In the genomic region with DNA sequence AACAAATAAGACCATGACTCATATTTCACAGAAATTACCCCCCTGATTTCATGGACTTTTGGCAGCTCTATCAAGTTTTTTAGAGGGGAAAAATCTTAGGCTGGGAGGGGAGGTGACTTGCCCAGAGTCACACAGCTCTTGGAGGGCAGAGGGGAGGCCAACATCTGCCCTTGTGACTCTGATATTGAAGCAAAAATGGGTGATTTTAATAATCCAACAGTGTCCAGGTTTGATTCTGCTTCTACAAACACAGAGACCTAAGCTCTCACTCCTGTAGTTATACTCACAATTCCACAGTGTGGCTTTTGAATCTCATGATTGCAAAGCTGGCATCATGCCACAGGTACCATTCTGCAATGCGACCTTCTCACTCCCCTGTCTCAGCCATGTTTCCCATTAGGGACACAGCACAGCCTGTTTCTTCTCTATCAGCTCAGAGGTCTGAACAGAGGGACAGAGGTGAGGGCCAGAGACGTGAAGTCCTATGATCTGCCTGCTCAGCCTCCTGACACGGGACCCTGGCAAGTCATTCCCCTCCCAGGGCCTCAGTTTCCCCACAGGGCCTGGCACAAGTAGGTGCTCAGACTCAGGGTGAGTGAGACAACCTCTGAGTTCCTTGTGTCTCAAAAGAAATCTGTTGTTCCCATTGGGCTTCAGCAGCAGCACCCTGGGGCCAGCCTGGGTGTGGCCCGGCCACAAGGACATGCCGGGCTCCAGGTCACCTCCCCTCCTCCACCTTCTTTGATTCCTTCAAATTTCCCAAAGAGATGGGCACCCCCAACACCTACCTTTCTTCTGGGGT, we compare ENCODE assay signal across 9 cellular contexts. TPM values are rescaled to one million over a fixed set of nuclear protein-coding genes. Genes with fewer than 3 reads are reported as not detected.
DNase-seq lines count a peak whose midpoint lies in the region; ATAC-seq, FAIRE-seq and TF ChIP-seq lines count a peak whose summit lies in the region.
"Had no signal": no experiment of that assay in that cellular context is flagged by ENCODE, and none has a peak within 500 bp of the region (broad histone marks: within the 10 kb centered on the region; RNA-seq: fewer than 3 reads in every experiment).

No MANE protein-coding gene starts in this region.

- no peak overlapping the region for H3K23ac ChIP-seq in H1 (ENCODE audit: insufficient read length)

- H3K79me2 ChIP-seq in PC-9 (ENCODE audit: low read depth) (peaks cover 24% of the 10 kb centered on the region), H1 (ENCODE audit: control insufficient read depth in 1 of 2, insufficient read depth in 2 of 2, low read length in 2 of 2) (peaks cover 0 to 5% of the 10 kb centered on the region in 2 experiments; a peak in 1 of 4 replicates)

- H3K9ac ChIP-seq in H1 (replicated peaks in 1 of 4; ENCODE audit: extremely low read depth in 1 of 4, low read depth in 3 of 4, low read length in 3 of 4) = no peak overlapping the region; a peak in 2 of 7 replicates

- no peak overlapping the region for H4K5ac ChIP-seq in H1 (ENCODE audit: insufficient read length, low read depth, low read length)

- peaks cover 45% of the 10 kb centered on the region for H3K4me1 Mint-ChIP-seq in T-helper 2 cell treated with Interferon-gamma antibody and Interleukin-4, amounts not matched to agents 5 μg/mL and 100 μg/mL, for 36 hours (ENCODE audit: low read depth)
- peaks cover 39 to 64% (median 51%) of the 10 kb centered on the region in 3 donors for H3K4me1 Mint-ChIP-seq in naive B cell

- no peaks in the 10 kb centered on the region for H4K20me1 ChIP-seq in PC-9 (ENCODE audit: insufficient read depth)
- no peaks in the 10 kb centered on the region for H4K20me1 ChIP-seq in H1 (replicated peaks in 1 of 2; ENCODE audit: control insufficient read depth in 1 of 2, insufficient read depth in 2 of 2, low read length in 2 of 2)

- 0 out of 2 replicates have a peak overlapping the region, but pooled peaks have one; percentile 46 for H2BK15ac ChIP-seq in H1 (ENCODE audit: low read length)

- TF ChIP-seq POLR2A in H1 (IDR thresholded peaks at IDR 0.05; ENCODE audit: control extremely low read depth in 1 of 2, low read depth in 2 of 2, low read length in 2 of 2) = no peak

- H4K8ac ChIP-seq in H1 (ENCODE audit: extremely low read depth, insufficient read depth, low read length) = no peak overlapping the region

- peak overlapping the region; percentile 93 for H3K4me3 Mint-ChIP-seq in T-helper 2 cell treated with Interferon-gamma antibody and Interleukin-4, amounts not matched to agents 5 μg/mL and 100 μg/mL, for 36 hours
- H3K4me3 Mint-ChIP-seq in naive B cell = peak overlapping the region; percentile 91 to 99 (median 98)

- H3K27me3 Mint-ChIP-seq in T-helper 2 cell treated with Interferon-gamma antibody and Interleukin-4, amounts not matched to agents 5 μg/mL and 100 μg/mL, for 36 hours (ENCODE audit: low read depth) = peaks cover 2% of the 10 kb centered on the region
- no peaks in the 10 kb centered on the region for H3K27me3 Mint-ChIP-seq in naive B cell

- peaks cover 55% of the 10 kb centered on the region for H3K36me3 Mint-ChIP-seq in T-helper 2 cell treated with Interferon-gamma antibody and Interleukin-4, amounts not matched to agents 5 μg/mL and 100 μg/mL, for 36 hours (ENCODE audit: low read depth)
- peaks cover 7 to 22% of the 10 kb centered on the region in 2 donors for H3K36me3 Mint-ChIP-seq in naive B cell

- FAIRE-seq in H1 (lab: Jason Lieb, UNC) = no peak
- FAIRE-seq: colon had no signal

- peak overlapping the region; percentile 48 for H3K27ac ChIP-seq in PC-9
- peak overlapping the region; percentile 21; the same call in 1 of the 2 replicates for H3K27ac ChIP-seq in H1 (ENCODE audit: low read depth, low read length)

- H3K36me3 ChIP-seq in PC-9 (ENCODE audit: low read depth) (no peaks in the 10 kb centered on the region), H1 (ENCODE audit: control insufficient read depth in 2 of 4, insufficient read depth in 4 of 4, low read length in 3 of 4) (no peaks in the 10 kb centered on the region)

- TF ChIP-seq CTCF in PC-9 (conservative IDR thresholded peaks at IDR 0.05) (no peak), H1 (IDR thresholded peaks at IDR 0.05; ENCODE audit: control extremely low read depth in 1 of 3, insufficient read depth in 1 of 3, low read depth in 1 of 3, low read length in 3 of 3) (no peak)

- H3K9me3 Mint-ChIP-seq in T-helper 2 cell treated with Interferon-gamma antibody and Interleukin-4, amounts not matched to agents 5 μg/mL and 100 μg/mL, for 36 hours = peaks cover 19% of the 10 kb centered on the region
- H3K9me3 Mint-ChIP-seq in naive B cell = peaks cover 0 to 11% (median 4%) of the 10 kb centered on the region in 7 donors

- H2AK5ac ChIP-seq in H1 (ENCODE audit: low read depth, low read length) = peak overlapping the region; percentile 65; the same call in 1 of the 2 replicates

- H3K27ac Mint-ChIP-seq in T-helper 2 cell treated with Interferon-gamma antibody and Interleukin-4, amounts not matched to agents 5 μg/mL and 100 μg/mL, for 36 hours = peak overlapping the region; percentile 90
- H3K27ac Mint-ChIP-seq in naive B cell = peak overlapping the region; percentile 94 to 98 (median 96)

- H3K4me3 ChIP-seq in PC-9 (peak overlapping the region; percentile 70), H1 (ENCODE audit: extremely low read depth in 1 of 4, insufficient read depth in 2 of 4, low read depth in 3 of 4, low read length in 4 of 4) (peak overlapping the region in 3 of 4 experiments; percentile 35 to 67 (median 40); a peak in 5 of 8 replicates)

- no peak overlapping the region for H3K14ac ChIP-seq in H1 (ENCODE audit: insufficient read length)

- no peaks in the 10 kb centered on the region for H3K9me3 ChIP-seq in PC-9 (ENCODE audit: insufficient read depth, low read depth)
- H3K9me3 ChIP-seq in H1 (ENCODE audit: insufficient read depth in 2 of 2, low read depth in 1 of 2, low read length in 1 of 2) = no peaks in the 10 kb centered on the region

- peaks cover 3% of the 10 kb centered on the region for H3K23me2 ChIP-seq in H1 (ENCODE audit: low read depth, low read length)

- H2BK5ac ChIP-seq in H1 (ENCODE audit: low read depth, low read length) = peak overlapping the region; percentile 82; the same call in 1 of the 2 replicates

- BruUV-seq in PC-9 (replicated peaks; lab: Mats Ljungman, UMichigan) = no TSS peak

- no peak for DNase-seq in T-helper 2 cell treated with Interferon-gamma antibody and Interleukin-4, amounts not matched to agents 5 μg/mL and 100 μg/mL, for 36 hours (ENCODE audit: low spot score)
- DNase-seq in T-helper 2 cell (no peak), PC-9 (peak in 1 of 2 experiments; percentile 17), H1 (ENCODE audit: low read depth in 1 of 2, low spot score in 2 of 2) (no peak), naive B cell (no peak), NCI-H446 (lab: John Stamatoyannopoulos, UW) (no peak), MV-4-11 (lab: John Stamatoyannopoulos, UW) (no peak)

- WGBS in H1 (ENCODE audit: extremely low coverage in 1 of 2, insufficient coverage in 1 of 2, insufficient read length in 1 of 2, insufficient replicate concordance in 2 of 2, low coverage in 1 of 2, low lambda C conversion rate in 2 of 2, missing lambda C conversion rate in 1 of 2), 2 experiments = 77% methylated on average over 5 of the region's 5 CpGs; no CpG with 5 or more reads in 1 of the 2 experiments

- POLR2A ChIA-PET in PC-9 (lab: Charles Lee; ENCODE audit: unreplicated experiment) = interaction anchor here (0.5 to 0.6 kb wide), 3 partner anchors 87 to 253 kb away, joined by 3 to 6 read pairs (median 4); no protein-coding TSS in a partner anchor
- POLR2A ChIA-PET in H1 (lab: Charles Lee; ENCODE audit: partially characterized antibody) = interaction anchor here (0.6 to 1.9 kb wide), 8 partner anchors 11 to 243 kb away, joined by 3 to 8 read pairs (median 4); a partner anchor contains a TSS

- H2AFZ ChIP-seq in PC-9 (peak overlapping the region; percentile 76), H1 (ENCODE audit: low read length) (0 out of 2 replicates have a peak overlapping the region, but pooled peaks have one; percentile 75)

- H2BK12ac ChIP-seq in H1 (ENCODE audit: low read depth, low read length) = peak overlapping the region; percentile 43

- H3K4ac ChIP-seq in H1 (replicated peaks; ENCODE audit: insufficient read length, low read depth, low read length) = no peak overlapping the region

- no peak for TF ChIP-seq EP300 in H1 (IDR thresholded peaks at IDR 0.05; ENCODE audit: borderline replicate concordance in 1 of 2, low read depth in 2 of 2, low read length in 2 of 2)

- H3K4me1 ChIP-seq in PC-9 (replicated peaks; ENCODE audit: insufficient read depth) (peaks cover 21% of the 10 kb centered on the region), H1 (replicated peaks in 1 of 4; ENCODE audit: control insufficient read depth in 3 of 4, insufficient read depth in 4 of 4, low read length in 3 of 4) (peaks cover 0 to 14% (median 9%) of the 10 kb centered on the region in 4 experiments; a peak in 6 of 7 replicates)

- CTCF ChIA-PET in PC-9 (lab: Charles Lee) (interaction anchor here (0.7 to 1.0 kb wide), 3 partner anchors 10 to 39 kb away, joined by 3 to 4 read pairs (median 4); a partner anchor contains a TSS), H1 (lab: Charles Lee; ENCODE audit: partially characterized antibody) (interaction anchor here (0.7 to 5.0 kb wide), 31 partner anchors 10 to 248 kb away, joined by 3 to 30 read pairs (median 7); a partner anchor contains a TSS)

- no peaks in the 10 kb centered on the region for H3K9me2 ChIP-seq in PC-9 (ENCODE audit: insufficient read depth)

- ATAC-seq in naive B cell (ENCODE audit: low read depth in 2 of 2) (no peak), GM19467 (IDR thresholded peaks at IDR 0.05; ENCODE audit: unreplicated experiment) (no peak)

- no peak overlapping the region for H2BK20ac ChIP-seq in H1 (ENCODE audit: low read length)

- intact Hi-C loops in PC-9 (cut with micrococcal nuclease; ENCODE audit: unreplicated experiment) = loop anchor here (1.0 to 5.0 kb wide), 2 partner anchors 15 to 36 kb away; a partner anchor contains a TSS

- H3K18ac ChIP-seq in H1 (ENCODE audit: extremely low read depth, low read length) = peak overlapping the region; percentile 26

- H3K79me1 ChIP-seq in H1 (ENCODE audit: low read depth, low read length) = no peaks in the 10 kb centered on the region

- H3K27me3 ChIP-seq in PC-9 (ENCODE audit: insufficient read depth, low read depth) (no peaks in the 10 kb centered on the region), H1 (replicated peaks in 1 of 4; ENCODE audit: control insufficient read depth in 3 of 4, extremely low read depth in 1 of 4, insufficient read depth in 3 of 4, low read length in 3 of 4) (no peaks in the 10 kb centered on the region)

- H2BK120ac ChIP-seq in H1 (replicated peaks; ENCODE audit: low read depth, low read length) = no peak overlapping the region

- H3K4me2 ChIP-seq in PC-9 (peak overlapping the region; percentile 89), H1 (ENCODE audit: insufficient read depth in 1 of 2, low read depth in 2 of 2, low read length in 2 of 2) (peak overlapping the region; percentile 71 to 91)

- no peak for TF ChIP-seq RAD21 in H1 (IDR thresholded peaks at IDR 0.05 in 1 of 2, conservative IDR thresholded peaks at IDR 0.05 in 1 of 2; ENCODE audit: low read depth in 2 of 2, low read length in 2 of 2)

- H4K91ac ChIP-seq in H1 (replicated peaks; ENCODE audit: insufficient read length, low read length) = no peak overlapping the region

- H3F3A ChIP-seq in PC-9 (ENCODE audit: insufficient read depth, low read depth) = peaks cover 6% of the 10 kb centered on the region; the same call in 1 of the 2 replicates

- H3K56ac ChIP-seq in H1 (replicated peaks; ENCODE audit: insufficient read length, low read depth, low read length) = no peak overlapping the region

RNA-seq across cellular contexts. Expression of a gene that starts 0.8 kb away (rescaled TPM):
- total RNA-seq in PC-9 (2021) = 19.9 and 27.4 TPM in 2 replicates
- 11.0 and 12.0 TPM in 2 replicates for total RNA-seq in H1 (2021; fragmentation: NEBNext Ultra II Directional; extraction: Animal tissue kit (Norgen Biotek cat#: 25700))
- 7.8 and 8.1 TPM in 2 replicates for polyA plus RNA-seq in H1 (2011; rRNA removed)
- polyA plus RNA-seq in H1 (2011; cell fraction: cytosol; rRNA removed) = 10.3 TPM
- 14.1 TPM for polyA plus RNA-seq in H1 (2011; cell fraction: nucleus; rRNA removed)
- 13.9 to 18.7 TPM (median 16.3 TPM) in 4 replicates for polyA plus RNA-seq in H1 (2012, experiment 1 of 2)
- 3.6 TPM for polyA plus RNA-seq in H1 (2012, experiment 2 of 2)
- polyA plus RNA-seq in H1 (2013, experiment 1 of 2) = 5.3 TPM
- polyA plus RNA-seq in H1 (2013, experiment 2 of 2) = 4.5 TPM
- 16.0 and 25.7 TPM in 2 replicates for polyA minus RNA-seq in H1 (2011; rRNA and poly(A)+ RNA removed)
- polyA minus RNA-seq in H1 (2011; cell fraction: cytosol; rRNA and poly(A)+ RNA removed) = 7.4 TPM
- 8.8 TPM for polyA minus RNA-seq in H1 (2011; cell fraction: nucleus; rRNA and poly(A)+ RNA removed)
- 10 to 100 TPM in 1 of 6 donors, 1 to 10 TPM in 5; 5.9 to 11.8 (median 8.0) TPM for polyA plus RNA-seq in naive B cell (ENCODE audit: low read depth in 6 of 6)

RNA-seq across cellular contexts. Expression of a gene that starts 14.4 kb away (rescaled TPM):
- total RNA-seq in PC-9 (2021) = 27.0 and 33.0 TPM in 2 replicates
- not detected in 2 replicates for total RNA-seq in H1 (2021; fragmentation: NEBNext Ultra II Directional; extraction: Animal tissue kit (Norgen Biotek cat#: 25700))
- not detected in 2 replicates for polyA plus RNA-seq in H1 (2011; rRNA removed)
- 0.05 TPM for polyA plus RNA-seq in H1 (2011; cell fraction: cytosol; rRNA removed)
- polyA plus RNA-seq in H1 (2011; cell fraction: nucleus; rRNA removed) = not detected
- polyA plus RNA-seq in H1 (2012, experiment 1 of 2) = not detected in 4 replicates
- polyA plus RNA-seq in H1 (2012, experiment 2 of 2) = not detected
- polyA plus RNA-seq in H1 (2013, experiment 1 of 2) = not detected
- polyA plus RNA-seq in H1 (2013, experiment 2 of 2) = not detected
- polyA minus RNA-seq in H1 (2011; rRNA and poly(A)+ RNA removed) = not detected in 2 replicates
- not detected for polyA minus RNA-seq in H1 (2011; cell fraction: cytosol; rRNA and poly(A)+ RNA removed)
- not detected for polyA minus RNA-seq in H1 (2011; cell fraction: nucleus; rRNA and poly(A)+ RNA removed)
- polyA plus RNA-seq in naive B cell (ENCODE audit: low read depth in 6 of 6) = 1 to 10 TPM in 4 of 6 donors, under 1 TPM in 1, not detected in 1; 0.71 to 4.2 (median 2.6) TPM

RNA-seq across cellular contexts. Expression of a gene that starts 36.9 kb away (rescaled TPM):
- not detected in 2 replicates for total RNA-seq in PC-9 (2021)
- not detected in 2 replicates for total RNA-seq in H1 (2021; fragmentation: NEBNext Ultra II Directional; extraction: Animal tissue kit (Norgen Biotek cat#: 25700))
- 0.02 TPM in 1 of 2 replicates, not detected in the other for polyA plus RNA-seq in H1 (2011; rRNA removed)
- not detected for polyA plus RNA-seq in H1 (2011; cell fraction: cytosol; rRNA removed)
- polyA plus RNA-seq in H1 (2011; cell fraction: nucleus; rRNA removed) = not detected
- not detected in 4 replicates for polyA plus RNA-seq in H1 (2012, experiment 1 of 2)
- polyA plus RNA-seq in H1 (2012, experiment 2 of 2) = 0.08 TPM
- not detected for polyA plus RNA-seq in H1 (2013, experiment 1 of 2)
- polyA plus RNA-seq in H1 (2013, experiment 2 of 2) = 0.02 TPM
- 0.66 TPM in 1 of 2 replicates, not detected in the other for polyA minus RNA-seq in H1 (2011; rRNA and poly(A)+ RNA removed)
- not detected for polyA minus RNA-seq in H1 (2011; cell fraction: cytosol; rRNA and poly(A)+ RNA removed)
- not detected for polyA minus RNA-seq in H1 (2011; cell fraction: nucleus; rRNA and poly(A)+ RNA removed)
- 1 to 10 TPM in 1 of 6 donors, under 1 TPM in 3, not detected in 2; 0.09 to 1.6 (median 0.72) TPM for polyA plus RNA-seq in naive B cell (ENCODE audit: low read depth in 6 of 6)

Comparison
In these comparisons a context has a peak if more than half of its experiments do, and no peak if none do; other contexts are left out.
1. RNA of a gene that starts 14.4 kb away (total RNA-seq): 27.0 to 33.0 TPM in PC-9; not detected in H1; every median in the first group is over 10 times any median in the second.